Comparison of ENCODE assay signal across 9 cellular contexts in the genomic region with DNA sequence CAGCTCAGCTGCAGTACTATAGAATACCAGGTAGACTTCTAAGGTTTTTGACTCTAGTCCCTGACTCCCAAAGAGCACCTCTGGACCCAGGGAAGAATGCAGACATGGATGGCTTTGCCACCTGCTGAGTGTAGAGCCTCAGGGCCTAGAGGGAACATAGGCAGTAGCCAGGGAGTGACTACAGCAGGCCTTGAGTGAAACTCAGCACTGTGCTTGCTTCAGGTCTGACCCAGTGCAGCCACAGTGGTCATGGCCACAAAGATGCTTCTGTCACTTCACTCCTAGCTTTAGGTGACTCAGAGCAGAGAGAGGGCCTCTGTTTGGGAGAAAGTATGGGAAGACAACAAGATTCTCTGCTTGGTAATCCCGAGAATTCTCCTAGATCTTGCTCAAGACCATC.
"Had no signal": no experiment of that assay in that cellular context is flagged by ENCODE, and none has a peak within 500 bp of the region (broad histone marks: within the 10 kb centered on the region; RNA-seq: fewer than 3 reads in every experiment).

No MANE protein-coding gene starts in this region.

- H3K27ac ChIP-seq: GM23248 had no signal

- H3K9ac ChIP-seq: GM23248 had no signal

- FAIRE-seq: HTR-8/SVneo, K562 had no signal

- DNase-seq: GM23248, GOT3, H7, HFFc6, IMR-90 had no signal

- ATAC-seq: HCT116, K562 had no signal

- H3K27ac Mint-ChIP-seq: HFFc6 had no signal

- H3K4me3 ChIP-seq: GM23248, HAP-1, K562 had no signal

- H3K36me3 ChIP-seq: HAP-1 had no signal

- H3K4me3 Mint-ChIP-seq: HFFc6 had no signal

- H3K4me1 ChIP-seq: HAP-1 had no signal
